ENCODE assay signal across 27 cellular contexts in the genomic region with DNA sequence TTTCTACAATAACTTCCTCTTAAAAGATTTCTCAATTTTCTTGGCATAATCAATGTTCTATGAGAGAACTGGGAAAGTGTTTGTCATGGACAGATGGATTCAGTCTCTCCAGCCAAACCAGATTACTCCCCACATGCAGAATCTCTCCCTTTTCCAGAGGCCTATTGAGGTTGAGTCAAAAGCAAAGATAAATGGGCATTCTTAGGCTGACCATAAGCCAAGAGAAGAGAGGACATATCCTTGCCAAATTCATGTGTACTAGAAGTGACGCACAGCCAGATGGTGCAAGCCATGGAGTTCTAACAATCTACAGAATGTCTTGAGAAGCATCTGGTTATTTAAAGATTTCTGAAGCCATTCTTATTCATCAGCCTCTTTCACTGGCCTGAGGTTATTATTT.
DNase-seq lines count a peak whose midpoint lies in the region; ATAC-seq and TF ChIP-seq lines count a peak whose summit lies in the region.
"Had no signal": no experiment of that assay in that cellular context is flagged by ENCODE, and none has a peak within 500 bp of the region (broad histone marks: within the 10 kb centered on the region; RNA-seq: fewer than 3 reads in every experiment).

No MANE protein-coding gene starts in this region.

- peak; percentile 53 for ATAC-seq in Right ventricle myocardium superior (ENCODE audit: poor library complexity)
- peak; percentile 51 for ATAC-seq in mucosa of descending colon
- ATAC-seq in upper lobe of right lung: peak; percentile 44
- ATAC-seq in activated CD8-positive, alpha-beta memory T cell treated with anti-CD3 and anti-CD28 coated beads, Interleukin-2, amount 10 ng/mL, durations not matched to agents 7 days and 5 days: no peak
- ATAC-seq: activated CD4-positive, CD25-positive, alpha-beta regulatory T cell treated with anti-CD3 and anti-CD28 coated beads, Interleukin-2, amount 50 U/mL, for 24 hours; activated CD8-positive, alpha-beta T cell treated with anti-CD3 and anti-CD28 coated beads for 36 hours; activated naive CD8-positive, alpha-beta T cell treated with anti-CD3 and anti-CD28 coated beads, Interleukin-2, amount 50 U/mL, for 24 hours had no signal

- no peak overlapping the region for H3K27ac ChIP-seq in upper lobe of right lung
- H3K27ac ChIP-seq: cardiac muscle cell, KMS-11, uterus had no signal

- intact Hi-C loops in Right ventricle myocardium superior (cut with DNase I) (no loop called here), cardiac septum (cut with DNase I) (no loop called here), mucosa of descending colon (cut with DNase I, micrococcal nuclease) (no loop called here), upper lobe of right lung (cut with DNase I) (no loop called here)
- intact Hi-C loops in activated CD4-positive, alpha-beta memory T cell treated with anti-CD3 and anti-CD28 coated beads for 36 hours (cut with micrococcal nuclease): no loop called here

- peaks cover 4% of the 10 kb centered on the region for H3K9me3 Mint-ChIP-seq in activated CD8-positive, alpha-beta memory T cell treated with anti-CD3 and anti-CD28 coated beads, Interleukin-2, amount 10 ng/mL, durations not matched to agents 7 days and 5 days (ENCODE audit: low read depth)
- H3K9me3 Mint-ChIP-seq in activated CD4-positive, alpha-beta memory T cell treated with anti-CD3 and anti-CD28 coated beads for 36 hours: peaks cover 7% of the 10 kb centered on the region
- H3K9me3 Mint-ChIP-seq: activated naive CD8-positive, alpha-beta T cell treated with anti-CD3 and anti-CD28 coated beads, Interleukin-2, amount 50 U/mL, for 24 hours; dendritic cell treated with granulocyte-macrophage colony-stimulating factor and Interleukin-4, amounts not matched to agents 40 ng/mL and 50 ng/mL, for 4 days had no signal

- H3K36me3 Mint-ChIP-seq in activated CD8-positive, alpha-beta memory T cell treated with anti-CD3 and anti-CD28 coated beads, Interleukin-2, amount 10 ng/mL, durations not matched to agents 7 days and 5 days: no peaks in the 10 kb centered on the region
- no peaks in the 10 kb centered on the region for H3K36me3 Mint-ChIP-seq in activated CD4-positive, alpha-beta memory T cell treated with anti-CD3 and anti-CD28 coated beads for 36 hours

- H3K4me1 ChIP-seq in mucosa of descending colon (ENCODE audit: low read depth) (no peaks in the 10 kb centered on the region), upper lobe of right lung (no peaks in the 10 kb centered on the region)
- H3K4me1 ChIP-seq: BE2C, uterus had no signal

- no peak overlapping the region for H3K4me3 ChIP-seq in mucosa of descending colon
- no peak overlapping the region for H3K4me3 ChIP-seq in upper lobe of right lung
- H3K4me3 ChIP-seq: cardiac muscle cell, uterus had no signal

- TF ChIP-seq CTCF in mucosa of descending colon (IDR thresholded peaks at IDR 0.05) (no peak), upper lobe of right lung (IDR thresholded peaks at IDR 0.05) (no peak)

- no peak overlapping the region for H3K4me3 Mint-ChIP-seq in activated CD8-positive, alpha-beta memory T cell treated with anti-CD3 and anti-CD28 coated beads, Interleukin-2, amount 10 ng/mL, durations not matched to agents 7 days and 5 days
- no peak overlapping the region for H3K4me3 Mint-ChIP-seq in activated CD4-positive, alpha-beta memory T cell treated with anti-CD3 and anti-CD28 coated beads for 36 hours
- H3K4me3 Mint-ChIP-seq: activated CD8-positive, alpha-beta T cell treated with anti-CD3 and anti-CD28 coated beads for 36 hours; activated naive CD8-positive, alpha-beta T cell treated with anti-CD3 and anti-CD28 coated beads, Interleukin-2, amount 50 U/mL, for 24 hours; dendritic cell treated with granulocyte-macrophage colony-stimulating factor and Interleukin-4, amounts not matched to agents 40 ng/mL and 50 ng/mL, for 4 days; neural crest cell had no signal

- no peaks in the 10 kb centered on the region for H3K9me3 ChIP-seq in mucosa of descending colon
- H3K9me3 ChIP-seq in upper lobe of right lung: no peaks in the 10 kb centered on the region
- H3K9me3 ChIP-seq: BE2C, uterus had no signal

- H3K27me3 Mint-ChIP-seq in activated CD8-positive, alpha-beta memory T cell treated with anti-CD3 and anti-CD28 coated beads, Interleukin-2, amount 10 ng/mL, durations not matched to agents 7 days and 5 days: no peaks in the 10 kb centered on the region
- no peaks in the 10 kb centered on the region for H3K27me3 Mint-ChIP-seq in activated CD4-positive, alpha-beta memory T cell treated with anti-CD3 and anti-CD28 coated beads for 36 hours
- H3K27me3 Mint-ChIP-seq: activated CD8-positive, alpha-beta T cell treated with anti-CD3 and anti-CD28 coated beads for 36 hours; activated naive CD8-positive, alpha-beta T cell treated with anti-CD3 and anti-CD28 coated beads, Interleukin-2, amount 50 U/mL, for 24 hours; dendritic cell treated with granulocyte-macrophage colony-stimulating factor and Interleukin-4, amounts not matched to agents 40 ng/mL and 50 ng/mL, for 4 days; progenitor cell of endocrine pancreas had no signal

- no peak overlapping the region for H3K27ac Mint-ChIP-seq in activated CD8-positive, alpha-beta memory T cell treated with anti-CD3 and anti-CD28 coated beads, Interleukin-2, amount 10 ng/mL, durations not matched to agents 7 days and 5 days
- H3K27ac Mint-ChIP-seq in activated CD4-positive, alpha-beta memory T cell treated with anti-CD3 and anti-CD28 coated beads for 36 hours: no peak overlapping the region
- H3K27ac Mint-ChIP-seq: activated CD8-positive, alpha-beta T cell treated with anti-CD3 and anti-CD28 coated beads for 36 hours; activated naive CD8-positive, alpha-beta T cell treated with anti-CD3 and anti-CD28 coated beads, Interleukin-2, amount 50 U/mL, for 24 hours; dendritic cell treated with granulocyte-macrophage colony-stimulating factor and Interleukin-4, amounts not matched to agents 40 ng/mL and 50 ng/mL, for 4 days; progenitor cell of endocrine pancreas had no signal

- DNase-seq in Right ventricle myocardium superior (no peak), cardiac septum (ENCODE audit: low spot score) (no peak), fibroblast of gingiva (ENCODE audit: low read depth) (peak; percentile 15), mucosa of descending colon (peak in 1 of 3 donors; percentile 11), upper lobe of right lung (no peak), NCI-H1417 (lab: John Stamatoyannopoulos, UW) (no peak)
- no peak for DNase-seq in activated CD8-positive, alpha-beta memory T cell treated with anti-CD3 and anti-CD28 coated beads, Interleukin-2, amount 10 ng/mL, durations not matched to agents 7 days and 5 days
- no peak for DNase-seq in activated CD4-positive, alpha-beta memory T cell treated with anti-CD3 and anti-CD28 coated beads for 36 hours
- DNase-seq: activated CD8-positive, alpha-beta T cell treated with anti-CD3 and anti-CD28 coated beads for 36 hours; activated gamma-delta T cell treated with Interleukin-2 at 50 U/mL for 16 hours; activated naive CD8-positive, alpha-beta T cell treated with anti-CD3 and anti-CD28 coated beads, Interleukin-2, amount 50 U/mL, for 24 hours; activated T-cell treated with anti-CD3 and anti-CD28 coated beads for 4 hours; BE2C; DMS79; foreskin fibroblast; GOT3; NCI-H1694; NCI-H2171 treated with DMSO at 0.1 percent for 48 hours; NCI-H526; stimulated activated CD8-positive, alpha-beta memory T cell treated with anti-CD3 and anti-CD28 coated beads, Interleukin-4, amount 100 ng/mL, for 48 hours; uterus had no signal

- CTCF ChIA-PET in activated CD8-positive, alpha-beta memory T cell treated with anti-CD3 and anti-CD28 coated beads, Interleukin-2, amount 10 ng/mL, durations not matched to agents 7 days and 5 days (lab: Charles Lee): no interaction called here
- CTCF ChIA-PET in activated CD4-positive, alpha-beta memory T cell treated with anti-CD3 and anti-CD28 coated beads for 36 hours (lab: Charles Lee): interaction anchor here (1.0 kb wide), 1 partner anchor 10 kb away, joined by 4 read pairs; no protein-coding TSS in a partner anchor

- POLR2A ChIA-PET in activated CD4-positive, alpha-beta memory T cell treated with anti-CD3 and anti-CD28 coated beads for 36 hours (lab: Charles Lee): no interaction called here

- H3K36me3 ChIP-seq in mucosa of descending colon (ENCODE audit: low read depth) (no peaks in the 10 kb centered on the region), upper lobe of right lung (no peaks in the 10 kb centered on the region)
- H3K36me3 ChIP-seq: BE2C, cardiac muscle cell, uterus had no signal

- no peaks in the 10 kb centered on the region for H3K27me3 ChIP-seq in upper lobe of right lung
- H3K27me3 ChIP-seq: BE2C, cardiac muscle cell, uterus had no signal

- H3K4me1 Mint-ChIP-seq in activated CD8-positive, alpha-beta memory T cell treated with anti-CD3 and anti-CD28 coated beads, Interleukin-2, amount 10 ng/mL, durations not matched to agents 7 days and 5 days: no peaks in the 10 kb centered on the region
- no peaks in the 10 kb centered on the region for H3K4me1 Mint-ChIP-seq in activated CD4-positive, alpha-beta memory T cell treated with anti-CD3 and anti-CD28 coated beads for 36 hours (ENCODE audit: low read depth)
- H3K4me1 Mint-ChIP-seq: activated naive CD8-positive, alpha-beta T cell treated with anti-CD3 and anti-CD28 coated beads, Interleukin-2, amount 50 U/mL, for 24 hours had no signal
